In genomic region chr5:151298063-151298462, GRCh38 we compare ENCODE assay signal across 8 cellular contexts. TPM values are rescaled to one million over a fixed set of nuclear protein-coding genes. Genes with fewer than 3 reads are reported as not detected.
DNase-seq lines count a peak whose midpoint lies in the region; ATAC-seq and TF ChIP-seq lines count a peak whose summit lies in the region.

No MANE protein-coding gene starts in this region.

- no peaks in the 10 kb centered on the region for H3K9me3 Mint-ChIP-seq in activated T-cell treated with anti-CD3 and anti-CD28 coated beads, Interleukin-2, amount 50 U/mL, for 4 hours
- no peaks in the 10 kb centered on the region for H3K9me3 Mint-ChIP-seq in chondrocyte (ENCODE audit: low read depth)

- no peaks in the 10 kb centered on the region for H3K79me1 ChIP-seq in neuronal stem cell (ENCODE audit: low read depth, low read length)

- WGBS in neuronal stem cell (ENCODE audit: extremely low coverage in 2 of 2, insufficient read length in 2 of 2, insufficient replicate concordance in 1 of 2), 2 donors = no CpG with 5 or more reads among the region's 4 CpGs

- TF ChIP-seq CTCF in chondrocyte (IDR thresholded peaks at IDR 0.05) (peak; percentile 68), omental fat pad (IDR thresholded peaks at IDR 0.05) (no peak)

- no peak overlapping the region for H3K9ac ChIP-seq in neuronal stem cell (ENCODE audit: low read depth, low read length, poor library complexity)

- no peaks in the 10 kb centered on the region for H3K36me3 Mint-ChIP-seq in activated T-cell treated with anti-CD3 and anti-CD28 coated beads, Interleukin-2, amount 50 U/mL, for 4 hours (ENCODE audit: insufficient read depth)
- no peaks in the 10 kb centered on the region for H3K36me3 Mint-ChIP-seq in chondrocyte (ENCODE audit: low read depth)

- no peaks in the 10 kb centered on the region for H3K36me3 ChIP-seq in neuronal stem cell (replicated peaks in 1 of 2; ENCODE audit: control insufficient read depth in 2 of 2, insufficient read depth in 2 of 2, low read length in 2 of 2)

- H2AK5ac ChIP-seq in neuronal stem cell (ENCODE audit: low read depth, low read length) = no peak overlapping the region

- H2AFZ ChIP-seq in neuronal stem cell (ENCODE audit: low read length) = no peak overlapping the region

- H3K4me2 ChIP-seq in neuronal stem cell (ENCODE audit: insufficient read depth, low read length, poor library complexity, severe bottlenecking) = no peak overlapping the region

- H3K4ac ChIP-seq in neuronal stem cell (ENCODE audit: low read length) = no peak overlapping the region

- peak; percentile 38 to 53 for ATAC-seq in activated T-cell treated with anti-CD3 and anti-CD28 coated beads, Interleukin-2, amount 50 U/mL, for 4 hours
- peak; percentile 62 for ATAC-seq in omental fat pad (ENCODE audit: low FRiP score)
- ATAC-seq in GM21717 (IDR thresholded peaks at IDR 0.05; ENCODE audit: unreplicated experiment) = no peak

- no peaks in the 10 kb centered on the region for H3K4me1 Mint-ChIP-seq in activated T-cell treated with anti-CD3 and anti-CD28 coated beads, Interleukin-2, amount 50 U/mL, for 4 hours (ENCODE audit: low read depth)
- no peaks in the 10 kb centered on the region for H3K4me1 Mint-ChIP-seq in chondrocyte (ENCODE audit: low read depth)

- H4K8ac ChIP-seq in neuronal stem cell (ENCODE audit: low read depth, low read length) = no peak overlapping the region

- H3K9me3 ChIP-seq in neuronal stem cell (replicated peaks in 1 of 2; ENCODE audit: control insufficient read depth in 2 of 2, insufficient read depth in 1 of 2, low read depth in 1 of 2, low read length in 2 of 2) = peaks cover 0 to under 1% of the 10 kb centered on the region in 2 donors

- H3K27me3 ChIP-seq in neuronal stem cell (ENCODE audit: control insufficient read depth in 3 of 3, insufficient read depth in 3 of 3, low read depth in 1 of 3, low read length in 3 of 3) = no peaks in the 10 kb centered on the region

- peaks cover 0 to 4% of the 10 kb centered on the region in 2 donors for H3K4me1 ChIP-seq in neuronal stem cell (ENCODE audit: control insufficient read depth in 2 of 2, insufficient read depth in 1 of 2, low read depth in 1 of 2, low read length in 2 of 2)

- no peak overlapping the region for H3K27ac ChIP-seq in neuronal stem cell (replicated peaks; ENCODE audit: low read length)

- DNase-seq in activated T-cell treated with anti-CD3 and anti-CD28 coated beads, Interleukin-2, amount 50 U/mL, for 4 hours = no peak
- no peak for DNase-seq in activated T-cell treated with anti-CD3 and anti-CD28 coated beads, Interleukin-2, amount 50 U/mL, for 1 hour
- peak; percentile 66 for DNase-seq in NAMALWA (ENCODE audit: low spot score)
- DNase-seq in chondrocyte (ENCODE audit: low spot score) = no peak
- DNase-seq in omental fat pad (ENCODE audit: low spot score) = no peak
- DNase-seq in neuronal stem cell (ENCODE audit: low spot score) = no peak
- no peak for DNase-seq in middle frontal gyrus (ENCODE audit: extremely low spot score, low spot score)

- no peak overlapping the region for H3K18ac ChIP-seq in neuronal stem cell (ENCODE audit: low read length)

- no peak overlapping the region for H4K91ac ChIP-seq in neuronal stem cell (ENCODE audit: low read depth, low read length, poor library complexity)

- H3K14ac ChIP-seq in neuronal stem cell (ENCODE audit: low read length) = no peak overlapping the region

- H3K23ac ChIP-seq in neuronal stem cell (ENCODE audit: low read depth, low read length, poor library complexity) = no peak overlapping the region

- H2BK120ac ChIP-seq in neuronal stem cell (ENCODE audit: low read depth, low read length) = no peak overlapping the region

- H2BK12ac ChIP-seq in neuronal stem cell (ENCODE audit: low read length) = no peak overlapping the region

- H2BK5ac ChIP-seq in neuronal stem cell (ENCODE audit: low read length) = no peak overlapping the region

- H3K4me3 Mint-ChIP-seq in activated T-cell treated with anti-CD3 and anti-CD28 coated beads, Interleukin-2, amount 50 U/mL, for 4 hours = no peak overlapping the region
- H3K4me3 Mint-ChIP-seq in chondrocyte (ENCODE audit: unreplicated experiment) = no peak overlapping the region

- peaks cover 13% of the 10 kb centered on the region for H3K27me3 Mint-ChIP-seq in activated T-cell treated with anti-CD3 and anti-CD28 coated beads, Interleukin-2, amount 50 U/mL, for 4 hours (ENCODE audit: low read depth)
- H3K27me3 Mint-ChIP-seq in chondrocyte (ENCODE audit: low read depth) = peaks cover 50% of the 10 kb centered on the region

- no peak overlapping the region for H3K4me3 ChIP-seq in neuronal stem cell (ENCODE audit: low read length in 2 of 2)

- no peak overlapping the region for H3K27ac Mint-ChIP-seq in chondrocyte (ENCODE audit: unreplicated experiment)

- no peak overlapping the region for H2BK15ac ChIP-seq in neuronal stem cell (ENCODE audit: low read length)

RNA-seq across cellular contexts. Expression of gene SLC36A3, which starts 5.5 kb away (rescaled TPM):
- total RNA-seq in activated T-cell treated with anti-CD3 and anti-CD28 coated beads, Interleukin-2, amount 50 U/mL, for 4 hours = not detected
- total RNA-seq in chondrocyte (not detected in 3 replicates), omental fat pad (not detected)
- polyA plus RNA-seq in neuronal stem cell (2013, experiment 1 of 2) = not detected
- polyA plus RNA-seq in neuronal stem cell (2013, experiment 2 of 2) = not detected

RNA-seq across cellular contexts. Expression of gene GM2A, which starts 45.1 kb away (rescaled TPM):
- total RNA-seq in activated T-cell treated with anti-CD3 and anti-CD28 coated beads, Interleukin-2, amount 50 U/mL, for 4 hours = 1 to 10 TPM; 8.1 to 9.9 (median 9.0) TPM
- 21.4 to 29.1 TPM (median 21.7 TPM) in 3 replicates for total RNA-seq in chondrocyte
- total RNA-seq in omental fat pad = 10 to 100 TPM; 26.6 to 62.6 (median 27.9) TPM
- 15.0 TPM for polyA plus RNA-seq in neuronal stem cell (2013, experiment 1 of 2)
- polyA plus RNA-seq in neuronal stem cell (2013, experiment 2 of 2) = 15.6 TPM

RNA-seq across cellular contexts. Expression of gene SLC36A2, which starts 49.3 kb away (rescaled TPM):
- total RNA-seq in activated T-cell treated with anti-CD3 and anti-CD28 coated beads, Interleukin-2, amount 50 U/mL, for 4 hours = not detected
- total RNA-seq in chondrocyte = not detected in 3 replicates
- under 1 TPM in 1 of 4 donors, not detected in 3; 0.47 TPM for total RNA-seq in omental fat pad
- polyA plus RNA-seq in neuronal stem cell (2013, experiment 1 of 2) = not detected
- polyA plus RNA-seq in neuronal stem cell (2013, experiment 2 of 2) = not detected
